Comparison of ENCODE assay signal across 28 cellular contexts in genomic region chr11:72920001-72920400, GRCh38.
"Had no signal": no experiment of that assay in that cellular context is flagged by ENCODE, and none has a peak within 500 bp of the region (broad histone marks: within the 10 kb centered on the region; RNA-seq: fewer than 3 reads in every experiment).

No MANE protein-coding gene starts in this region.

- H3K27ac Mint-ChIP-seq: activated CD4-positive, alpha-beta memory T cell treated with anti-CD3 and anti-CD28 coated beads, Interleukin-2, amount 10 ng/mL, durations not matched to agents 7 days and 5 days; activated CD4-positive, alpha-beta T cell treated with anti-CD3 and anti-CD28 coated beads for 36 hours; activated naive CD4-positive, alpha-beta T cell treated with anti-CD3 and anti-CD28 coated beads for 36 hours; activated naive CD8-positive, alpha-beta T cell; activated T-helper 17 cell treated with anti-CD3 and anti-CD28 coated beads, Interleukin-2, amount 50 U/mL, for 72 hours had no signal

- H3K9me3 Mint-ChIP-seq: activated naive CD4-positive, alpha-beta T cell treated with anti-CD3 and anti-CD28 coated beads for 36 hours; activated T-helper 17 cell treated with anti-CD3 and anti-CD28 coated beads, Interleukin-2, amount 50 U/mL, for 72 hours had no signal

- H3K9me3 ChIP-seq: adrenal gland had no signal

- H3K27me3 Mint-ChIP-seq: activated CD4-positive, alpha-beta memory T cell treated with anti-CD3 and anti-CD28 coated beads, Interleukin-2, amount 10 ng/mL, durations not matched to agents 7 days and 5 days; activated CD4-positive, alpha-beta T cell treated with anti-CD3 and anti-CD28 coated beads for 36 hours; activated naive CD8-positive, alpha-beta T cell; activated T-helper 17 cell treated with anti-CD3 and anti-CD28 coated beads, Interleukin-2, amount 50 U/mL, for 72 hours had no signal

- FAIRE-seq: K562 had no signal

- H3K4me3 Mint-ChIP-seq: activated CD4-positive, alpha-beta memory T cell treated with anti-CD3 and anti-CD28 coated beads, Interleukin-2, amount 10 ng/mL, durations not matched to agents 7 days and 5 days; activated CD4-positive, alpha-beta T cell treated with anti-CD3 and anti-CD28 coated beads for 36 hours; activated naive CD4-positive, alpha-beta T cell treated with anti-CD3 and anti-CD28 coated beads for 36 hours; activated naive CD8-positive, alpha-beta T cell; activated T-helper 17 cell treated with anti-CD3 and anti-CD28 coated beads, Interleukin-2, amount 50 U/mL, for 72 hours had no signal

- H3K36me3 ChIP-seq: adrenal gland had no signal

- ATAC-seq: activated CD4-positive, alpha-beta T cell treated with anti-CD3 and anti-CD28 coated beads for 36 hours; activated T-helper 17 cell treated with anti-CD3 and anti-CD28 coated beads, Interleukin-2, amount 50 U/mL, for 72 hours; K562; Panc1; Right ventricle myocardium inferior had no signal

- H3K27ac ChIP-seq: VCaP had no signal

- H3K4me1 Mint-ChIP-seq: activated T-helper 17 cell treated with anti-CD3 and anti-CD28 coated beads, Interleukin-2, amount 50 U/mL, for 72 hours had no signal

- H3K4me3 ChIP-seq: adrenal gland, K562, SK-N-MC had no signal

- H3K27me3 ChIP-seq: adrenal gland had no signal

- DNase-seq: activated CD4-positive, alpha-beta memory T cell treated with anti-CD3 and anti-CD28 coated beads, Interleukin-2, amount 10 ng/mL, durations not matched to agents 7 days and 5 days; activated CD4-positive, alpha-beta T cell treated with anti-CD3 and anti-CD28 coated beads for 36 hours; activated CD4-positive, alpha-beta T cell treated with anti-CD3 and anti-CD28 coated beads, Interleukin-2, amount 50 U/mL, for 1 hour; activated gamma-delta T cell; activated naive CD4-positive, alpha-beta T cell treated with anti-CD3 and anti-CD28 coated beads for 36 hours; activated T-cell treated with anti-CD3 and anti-CD28 coated beads for 4 hours; activated T-cell treated with anti-CD3 and anti-CD28 coated beads, Interleukin-2, amount 50 U/mL, for 48 hours; adrenal gland; anterior cingulate cortex; Karpas-422; MM.1S; NCI-H1105 treated with DMSO at 0.1 percent for 48 hours; NCI-H1436 treated with DMSO at 0.1 percent for 48 hours; NCI-H187; NCI-H2081 treated with DMSO at 0.1 percent for 48 hours; NCI-H2171; NCI-H2227 treated with DMSO at 0.1 percent for 48 hours; NCI-H526 treated with DMSO at 0.1 percent for 48 hours; NCI-H82; RPMI8226; T-helper 1 cell had no signal
